In genomic region chr14:76163668-76164363, GRCh38 we compare ENCODE assay signal across 20 cellular contexts. TPM values are rescaled to one million over a fixed set of nuclear protein-coding genes. Genes with fewer than 3 reads are reported as not detected.
A peak's percentile ranks its signal among the peaks of the same experiment; 100 is the strongest.
DNase-seq lines count a peak whose midpoint lies in the region; ATAC-seq, FAIRE-seq and TF ChIP-seq lines count a peak whose summit lies in the region.
"Had no signal": no experiment of that assay in that cellular context is flagged by ENCODE, and none has a peak within 500 bp of the region (broad histone marks: within the 10 kb centered on the region; RNA-seq: fewer than 3 reads in every experiment).

No MANE protein-coding gene starts in this region.

- peaks cover 38% of the 10 kb centered on the region for H3K4me1 Mint-ChIP-seq in dendritic cell treated with granulocyte-macrophage colony-stimulating factor and Interleukin-4, amounts not matched to agents 40 ng/mL and 50 ng/mL, for 4 days (ENCODE audit: low read depth)
- H3K4me1 Mint-ChIP-seq in activated CD4-positive, alpha-beta memory T cell treated with anti-CD3 and anti-CD28 coated beads, Interleukin-2, amount 10 ng/mL, durations not matched to agents 7 days and 5 days, result peaks cover 8% of the 10 kb centered on the region

- CTCF ChIA-PET in activated CD4-positive, alpha-beta memory T cell treated with anti-CD3 and anti-CD28 coated beads, Interleukin-2, amount 10 ng/mL, durations not matched to agents 7 days and 5 days (lab: Charles Lee), result no interaction called here

- peaks cover 61 to 65% of the 10 kb centered on the region in 2 donors for H3K4me1 ChIP-seq in gastrocnemius medialis
- H3K4me1 ChIP-seq: BLaER1 had no signal

- H3K27me3 Mint-ChIP-seq in dendritic cell treated with granulocyte-macrophage colony-stimulating factor and Interleukin-4, amounts not matched to agents 40 ng/mL and 50 ng/mL, for 4 days, result no peaks in the 10 kb centered on the region
- no peaks in the 10 kb centered on the region for H3K27me3 Mint-ChIP-seq in activated CD4-positive, alpha-beta memory T cell treated with anti-CD3 and anti-CD28 coated beads, Interleukin-2, amount 10 ng/mL, durations not matched to agents 7 days and 5 days
- H3K27me3 Mint-ChIP-seq: CD8-positive, alpha-beta memory T cell had no signal

- intact Hi-C loops in dendritic cell treated with granulocyte-macrophage colony-stimulating factor and Interleukin-4, amounts not matched to agents 40 ng/mL and 50 ng/mL, for 4 days (cut with micrococcal nuclease), result no loop called here
- intact Hi-C loops in left ventricle myocardium superior (cut with micrococcal nuclease) (no loop called here), gastrocnemius medialis (cut with DNase I; ENCODE audit: low total_unique reads) (loop anchor here (5.0 kb wide), 1 partner anchor 502 kb away; the partner anchor contains the start of genes ERG28 and TTLL5)

- TF ChIP-seq CTCF in gastrocnemius medialis (IDR thresholded peaks at IDR 0.05 in 4 of 5, conservative IDR thresholded peaks at IDR 0.05 in 1 of 5), result no peak

- H3K27ac ChIP-seq in gastrocnemius medialis, result peak overlapping the region; percentile 73 to 84 (median 78)
- H3K27ac ChIP-seq: BLaER1, KMS-11 had no signal

- H3K4me3 Mint-ChIP-seq in dendritic cell treated with granulocyte-macrophage colony-stimulating factor and Interleukin-4, amounts not matched to agents 40 ng/mL and 50 ng/mL, for 4 days, result no peak overlapping the region
- H3K4me3 Mint-ChIP-seq in activated CD4-positive, alpha-beta memory T cell treated with anti-CD3 and anti-CD28 coated beads, Interleukin-2, amount 10 ng/mL, durations not matched to agents 7 days and 5 days, result no peak overlapping the region
- H3K4me3 Mint-ChIP-seq: CD8-positive, alpha-beta memory T cell had no signal

- no peaks in the 10 kb centered on the region for H3K9me3 Mint-ChIP-seq in dendritic cell treated with granulocyte-macrophage colony-stimulating factor and Interleukin-4, amounts not matched to agents 40 ng/mL and 50 ng/mL, for 4 days
- no peaks in the 10 kb centered on the region for H3K9me3 Mint-ChIP-seq in activated CD4-positive, alpha-beta memory T cell treated with anti-CD3 and anti-CD28 coated beads, Interleukin-2, amount 10 ng/mL, durations not matched to agents 7 days and 5 days
- H3K9me3 Mint-ChIP-seq: CD8-positive, alpha-beta memory T cell had no signal

- POLR2A ChIA-PET in activated CD4-positive, alpha-beta memory T cell treated with anti-CD3 and anti-CD28 coated beads, Interleukin-2, amount 10 ng/mL, durations not matched to agents 7 days and 5 days (lab: Charles Lee), result no interaction called here

- TF ChIP-seq POLR2A in GM12891 (IDR thresholded peaks at IDR 0.05; ENCODE audit: low read depth, low read length) (peak; percentile 51), gastrocnemius medialis (IDR thresholded peaks at IDR 0.05) (no peak)

- no peaks in the 10 kb centered on the region for H3K9me3 ChIP-seq in gastrocnemius medialis
- H3K9me3 ChIP-seq: MG63 had no signal

- no peak for FAIRE-seq in GM12891 (lab: Jason Lieb, UNC)
- FAIRE-seq: A204.1, GM18507, RCC 7860 had no signal

- in situ Hi-C loops in gastrocnemius medialis (cut with MboI; ENCODE audit: low sequenced_read_pairs in 4 of 4), result no loop called here

- peak overlapping the region; percentile 11 for H3K27ac Mint-ChIP-seq in dendritic cell treated with granulocyte-macrophage colony-stimulating factor and Interleukin-4, amounts not matched to agents 40 ng/mL and 50 ng/mL, for 4 days
- no peak overlapping the region for H3K27ac Mint-ChIP-seq in activated CD4-positive, alpha-beta memory T cell treated with anti-CD3 and anti-CD28 coated beads, Interleukin-2, amount 10 ng/mL, durations not matched to agents 7 days and 5 days
- H3K27ac Mint-ChIP-seq: CD8-positive, alpha-beta memory T cell had no signal

- H3K27me3 ChIP-seq in gastrocnemius medialis, result no peaks in the 10 kb centered on the region
- H3K27me3 ChIP-seq: BLaER1, MG63 had no signal

- ATAC-seq in left ventricle myocardium superior (peak; percentile 90), gastrocnemius medialis (peak; percentile 92 to 97), HG03025 (IDR thresholded peaks at IDR 0.05; ENCODE audit: low FRiP score, unreplicated experiment) (no peak), GM18502 (IDR thresholded peaks at IDR 0.05; ENCODE audit: poor library complexity, unreplicated experiment) (no peak)

- H3K36me3 ChIP-seq in gastrocnemius medialis, result peaks cover 0 to 35% of the 10 kb centered on the region in 2 donors

- DNase-seq in GM12891 (ENCODE audit: insufficient read length, low spot score) (no peak), left ventricle myocardium superior (no peak), gastrocnemius medialis (peak; percentile 38 to 55)
- DNase-seq in activated CD4-positive, alpha-beta memory T cell treated with anti-CD3 and anti-CD28 coated beads, Interleukin-2, amount 10 ng/mL, durations not matched to agents 7 days and 5 days, result no peak
- DNase-seq: CD8-positive, alpha-beta memory T cell; DMS79 treated with DMSO at 0.1 percent for 48 hours; GOT3; MG63; NCI-H1105; NCI-H1694; NCI-H2227 treated with DMSO at 0.1 percent for 48 hours; SHP77 treated with DMSO at 0.1 percent for 48 hours had no signal

- peaks cover 59% of the 10 kb centered on the region for H3K36me3 Mint-ChIP-seq in dendritic cell treated with granulocyte-macrophage colony-stimulating factor and Interleukin-4, amounts not matched to agents 40 ng/mL and 50 ng/mL, for 4 days (ENCODE audit: low read depth)
- peaks cover 68% of the 10 kb centered on the region for H3K36me3 Mint-ChIP-seq in activated CD4-positive, alpha-beta memory T cell treated with anti-CD3 and anti-CD28 coated beads, Interleukin-2, amount 10 ng/mL, durations not matched to agents 7 days and 5 days (ENCODE audit: low read depth)

- H3K4me3 ChIP-seq in gastrocnemius medialis, result peak overlapping the region; percentile 5 to 43 (median 34)
- H3K4me3 ChIP-seq: BLaER1, MG63 had no signal

TF ChIP-seq in GM12891, 5 proteins besides CTCF, POLR2A, EP300 and RAD21:
- TF ChIP-seq POLR2AphosphoS5 (IDR thresholded peaks at IDR 0.05; ENCODE audit: low read depth, low read length), result peak; percentile 30; the same call in 1 of the 2 replicates
- no peak for TF ChIP-seq SPI1 (IDR thresholded peaks at IDR 0.05; ENCODE audit: low read depth, low read length)

RNA-seq across cellular contexts. Expression of gene GPATCH2L, which starts 12.1 kb away (rescaled TPM):
- polyA plus RNA-seq in GM12891 (2012; ENCODE audit: low read depth, missing spikeins), result 35.0 TPM
- 22.8 TPM for total RNA-seq in left ventricle myocardium superior
- total RNA-seq in gastrocnemius medialis, result 10 to 100 TPM; 24.6 to 63.5 (median 41.9) TPM
- 10 to 100 TPM; 57.3 to 58.6 TPM for total RNA-seq in activated CD4-positive, alpha-beta memory T cell treated with anti-CD3 and anti-CD28 coated beads, Interleukin-2, amount 10 ng/mL, durations not matched to agents 7 days and 5 days

Comparison
In these comparisons a context has a peak if more than half of its experiments do, and no peak if none do; other contexts are left out.
1. DNase-seq: peak in gastrocnemius medialis (2 of 2); none in GM12891 (single experiment), left ventricle myocardium superior (single experiment) and activated CD4-positive, alpha-beta memory T cell treated with anti-CD3 and anti-CD28 coated beads, Interleukin-2, amount 10 ng/mL, durations not matched to agents 7 days and 5 days (single experiment).
2. ATAC-seq: peak in left ventricle myocardium superior (single experiment) and gastrocnemius medialis (2 of 2); none in HG03025 (single experiment) and GM18502 (single experiment).